In the genomic region with DNA sequence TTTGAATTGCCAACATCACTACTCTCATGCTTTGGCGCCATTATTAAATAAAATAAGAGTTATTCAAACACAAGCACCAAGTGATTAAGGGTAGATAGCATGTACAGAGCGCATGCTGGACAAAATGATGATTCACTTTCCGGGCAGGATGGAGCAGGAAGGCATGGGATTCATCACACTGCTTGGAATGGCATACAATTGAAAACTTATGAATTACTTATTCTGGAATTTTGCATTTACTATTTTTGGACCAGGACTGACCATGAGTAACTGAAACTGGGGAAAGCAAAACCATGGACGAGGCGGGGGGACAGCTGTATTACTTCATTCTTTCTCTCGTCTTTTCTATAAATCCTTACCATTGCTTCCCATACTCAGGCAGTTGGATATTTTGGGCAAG, we compare ENCODE assay signal across 17 cellular contexts. TPM values are rescaled to one million over a fixed set of nuclear protein-coding genes. Genes with fewer than 3 reads are reported as not detected.
DNase-seq lines count a peak whose midpoint lies in the region; ATAC-seq and TF ChIP-seq lines count a peak whose summit lies in the region.
"Had no signal": no experiment of that assay in that cellular context is flagged by ENCODE, and none has a peak within 500 bp of the region (broad histone marks: within the 10 kb centered on the region; RNA-seq: fewer than 3 reads in every experiment).

No MANE protein-coding gene starts in this region.

- 7% methylated on average over 6 of the region's 6 CpGs for WGBS in SK-N-SH (ENCODE audit: low lambda C conversion rate)

- H2AFZ ChIP-seq in SK-N-SH (ENCODE audit: low read depth), result no peak overlapping the region

- H3K27ac ChIP-seq in SK-N-SH (ENCODE audit: low read depth in 2 of 2, low read length in 1 of 2), result peak overlapping the region; percentile 93 to 100
- H3K27ac ChIP-seq: ascending aorta, KMS-11 had no signal

- peak overlapping the region; percentile 74 for H3K4me2 ChIP-seq in SK-N-SH
- H3K4me2 ChIP-seq: KMS-11 had no signal

- TF ChIP-seq POLR2A in GM18505 (IDR thresholded peaks at IDR 0.05; ENCODE audit: borderline replicate concordance, extremely low read depth, insufficient read depth, insufficient read length), result no peak

- ATAC-seq in GM18505 (IDR thresholded peaks at IDR 0.05; ENCODE audit: unreplicated experiment), result no peak
- no peak for ATAC-seq in stimulated activated naive CD8-positive, alpha-beta T cell treated with anti-CD3 and anti-CD28 coated beads, Interleukin-15, Interleukin-2, amounts not matched to agents 100 U/mL and 50 U/mL, for 24 hours

- DNase-seq in GM04504 (ENCODE audit: low read depth) (peak; percentile 81), SK-N-SH (no peak), fibroblast of gingiva (ENCODE audit: low read depth) (peak; percentile 90), retinal pigment epithelial cell (ENCODE audit: low read depth) (peak; percentile 64), occipital lobe (lab: John Stamatoyannopoulos, UW) (no peak), GOT3 (lab: John Stamatoyannopoulos, UW) (no peak)
- DNase-seq in stimulated activated naive CD8-positive, alpha-beta T cell treated with anti-CD3 and anti-CD28 coated beads, Interleukin-15, Interleukin-2, amounts not matched to agents 100 U/mL and 50 U/mL, for 24 hours, result no peak
- DNase-seq: activated T-cell treated with anti-CD3 and anti-CD28 coated beads, Interleukin-2, amount 50 U/mL, for 48 hours; Calu3; H9; immature natural killer cell; naive B cell; NCI-H2029; small intestine had no signal

- no peaks in the 10 kb centered on the region for H4K20me1 ChIP-seq in SK-N-SH (ENCODE audit: insufficient read depth)

- TF ChIP-seq RAD21 in SK-N-SH (IDR thresholded peaks at IDR 0.05; ENCODE audit: low read length), result no peak

- POLR2A ChIA-PET in SK-N-SH (lab: Yijun Ruan, JAX), result no interaction called here

- H3K27me3 ChIP-seq in SK-N-SH (ENCODE audit: insufficient read depth), result no peaks in the 10 kb centered on the region
- H3K27me3 ChIP-seq: ascending aorta had no signal

- peak overlapping the region; percentile 83 for H3K9ac ChIP-seq in SK-N-SH
- H3K9ac ChIP-seq: KMS-11 had no signal

- CTCF ChIA-PET in SK-N-SH (lab: Yijun Ruan, JAX), result no interaction called here

- H3K4me3 ChIP-seq in SK-N-SH (ENCODE audit: low read depth in 2 of 2, low read length in 1 of 2), result peak overlapping the region; percentile 0 to 39; a peak in 2 of 4 replicates
- no peak overlapping the region for H3K4me3 ChIP-seq in retinal pigment epithelial cell (ENCODE audit: low read length)
- H3K4me3 ChIP-seq: ascending aorta had no signal

- no peaks in the 10 kb centered on the region for H3K9me3 ChIP-seq in SK-N-SH
- H3K9me3 ChIP-seq: ascending aorta had no signal

- peaks cover 0 to 56% of the 10 kb centered on the region in 2 experiments; a peak in 3 of 4 replicates for H3K4me1 ChIP-seq in SK-N-SH (ENCODE audit: control insufficient read depth in 1 of 2, insufficient read depth in 2 of 2, low read depth in 1 of 2, low read length in 1 of 2)
- H3K4me1 ChIP-seq: ascending aorta had no signal

- H3K9me2 ChIP-seq in SK-N-SH, result no peaks in the 10 kb centered on the region

- peaks cover 77% of the 10 kb centered on the region for H3F3A ChIP-seq in SK-N-SH (replicated peaks; ENCODE audit: insufficient read depth)

- TF ChIP-seq CTCF in SK-N-SH (IDR thresholded peaks at IDR 0.05) (no peak), retinal pigment epithelial cell (conservative IDR thresholded peaks at IDR 0.05; ENCODE audit: low read depth, low read length) (no peak)

- peak; percentile 77 to 99 for TF ChIP-seq EP300 in SK-N-SH (IDR thresholded peaks at IDR 0.05; ENCODE audit: borderline replicate concordance in 1 of 2, low read depth in 1 of 2, low read length in 1 of 2)

- peaks cover 6% of the 10 kb centered on the region; the same call in 1 of the 2 replicates for H3K79me2 ChIP-seq in SK-N-SH (ENCODE audit: insufficient read depth)

- no peaks in the 10 kb centered on the region for H3K36me3 ChIP-seq in SK-N-SH (replicated peaks in 1 of 2; ENCODE audit: control insufficient read depth in 1 of 2, insufficient read depth in 2 of 2, low read length in 1 of 2)
- H3K36me3 ChIP-seq: ascending aorta had no signal

TF ChIP-seq in SK-N-SH, 30 proteins besides CTCF, POLR2A, EP300 and RAD21 (continues in another document):
- TF ChIP-seq EZH2phosphoT487 (IDR thresholded peaks at IDR 0.05; ENCODE audit: borderline replicate concordance, low read depth), result no peak
- TF ChIP-seq NRF1 (IDR thresholded peaks at IDR 0.05; ENCODE audit: low read depth, low read length), result no peak
- TF ChIP-seq YY1 (IDR thresholded peaks at IDR 0.05; ENCODE audit: low read depth), result peak; percentile 69; the same call in 1 of the 2 replicates
- peak; percentile 97 for TF ChIP-seq JUND (IDR thresholded peaks at IDR 0.05)
- TF ChIP-seq MXI1 (IDR thresholded peaks at IDR 0.05; ENCODE audit: low read depth, low read length), result no peak
- TF ChIP-seq GABPA (IDR thresholded peaks at IDR 0.05; ENCODE audit: low read depth), result no peak
- peak; percentile 100 for TF ChIP-seq MEF2A (IDR thresholded peaks at IDR 0.05; ENCODE audit: borderline replicate concordance, low read depth)
- TF ChIP-seq ZBTB33 (IDR thresholded peaks at IDR 0.05; ENCODE audit: borderline replicate concordance, low read depth), result peak; percentile 83
- peak; percentile 96 for TF ChIP-seq FOSL2 (IDR thresholded peaks at IDR 0.05; ENCODE audit: borderline replicate concordance, low read depth)
- TF ChIP-seq PBX3 (IDR thresholded peaks at IDR 0.05), result peak; percentile 96
- peak; percentile 44; the same call in 1 of the 2 replicates for TF ChIP-seq SIN3A (IDR thresholded peaks at IDR 0.05; ENCODE audit: borderline replicate concordance, low read depth, low read length)
- TF ChIP-seq, protein P1, sequence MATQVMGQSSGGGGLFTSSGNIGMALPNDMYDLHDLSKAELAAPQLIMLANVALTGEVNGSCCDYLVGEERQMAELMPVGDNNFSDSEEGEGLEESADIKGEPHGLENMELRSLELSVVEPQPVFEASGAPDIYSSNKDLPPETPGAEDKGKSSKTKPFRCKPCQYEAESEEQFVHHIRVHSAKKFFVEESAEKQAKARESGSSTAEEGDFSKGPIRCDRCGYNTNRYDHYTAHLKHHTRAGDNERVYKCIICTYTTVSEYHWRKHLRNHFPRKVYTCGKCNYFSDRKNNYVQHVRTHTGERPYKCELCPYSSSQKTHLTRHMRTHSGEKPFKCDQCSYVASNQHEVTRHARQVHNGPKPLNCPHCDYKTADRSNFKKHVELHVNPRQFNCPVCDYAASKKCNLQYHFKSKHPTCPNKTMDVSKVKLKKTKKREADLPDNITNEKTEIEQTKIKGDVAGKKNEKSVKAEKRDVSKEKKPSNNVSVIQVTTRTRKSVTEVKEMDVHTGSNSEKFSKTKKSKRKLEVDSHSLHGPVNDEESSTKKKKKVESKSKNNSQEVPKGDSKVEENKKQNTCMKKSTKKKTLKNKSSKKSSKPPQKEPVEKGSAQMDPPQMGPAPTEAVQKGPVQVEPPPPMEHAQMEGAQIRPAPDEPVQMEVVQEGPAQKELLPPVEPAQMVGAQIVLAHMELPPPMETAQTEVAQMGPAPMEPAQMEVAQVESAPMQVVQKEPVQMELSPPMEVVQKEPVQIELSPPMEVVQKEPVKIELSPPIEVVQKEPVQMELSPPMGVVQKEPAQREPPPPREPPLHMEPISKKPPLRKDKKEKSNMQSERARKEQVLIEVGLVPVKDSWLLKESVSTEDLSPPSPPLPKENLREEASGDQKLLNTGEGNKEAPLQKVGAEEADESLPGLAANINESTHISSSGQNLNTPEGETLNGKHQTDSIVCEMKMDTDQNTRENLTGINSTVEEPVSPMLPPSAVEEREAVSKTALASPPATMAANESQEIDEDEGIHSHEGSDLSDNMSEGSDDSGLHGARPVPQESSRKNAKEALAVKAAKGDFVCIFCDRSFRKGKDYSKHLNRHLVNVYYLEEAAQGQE (IDR thresholded peaks at IDR 0.05; ENCODE audit: low read depth, low read length), result peak; percentile 73; the same call in 1 of the 2 replicates
- TF ChIP-seq, protein P2, sequence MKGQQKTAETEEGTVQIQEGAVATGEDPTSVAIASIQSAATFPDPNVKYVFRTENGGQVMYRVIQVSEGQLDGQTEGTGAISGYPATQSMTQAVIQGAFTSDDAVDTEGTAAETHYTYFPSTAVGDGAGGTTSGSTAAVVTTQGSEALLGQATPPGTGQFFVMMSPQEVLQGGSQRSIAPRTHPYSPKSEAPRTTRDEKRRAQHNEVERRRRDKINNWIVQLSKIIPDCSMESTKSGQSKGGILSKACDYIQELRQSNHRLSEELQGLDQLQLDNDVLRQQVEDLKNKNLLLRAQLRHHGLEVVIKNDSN (IDR thresholded peaks at IDR 0.05; ENCODE audit: borderline replicate concordance, low read depth), result no peak; the same call in 1 of the 2 replicates

RNA-seq across cellular contexts. Expression of gene FGF5, which starts 28.5 kb away (rescaled TPM):
- 17.7 and 22.8 TPM in 2 replicates for polyA plus RNA-seq in SK-N-SH (2012; rRNA removed)
- 30.6 and 32.6 TPM in 2 replicates for polyA plus RNA-seq in SK-N-SH (2012; cell fraction: cytosol; rRNA removed)
- 15.2 and 20.5 TPM in 2 replicates for polyA plus RNA-seq in SK-N-SH (2012; cell fraction: nucleus; rRNA removed)
- total RNA-seq in occipital lobe, result 1.6 TPM
- total RNA-seq: ascending aorta, H9 had no signal
- polyA plus RNA-seq: immature natural killer cell had no signal

RNA-seq across cellular contexts. Expression of gene PRDM8, which starts 40.7 kb away (rescaled TPM):
- polyA plus RNA-seq in SK-N-SH (2012; rRNA removed), result 3.5 and 3.7 TPM in 2 replicates
- 2.3 and 2.6 TPM in 2 replicates for polyA plus RNA-seq in SK-N-SH (2012; cell fraction: cytosol; rRNA removed)
- polyA plus RNA-seq in SK-N-SH (2012; cell fraction: nucleus; rRNA removed), result 10.2 and 11.7 TPM in 2 replicates
- 24.6 TPM for total RNA-seq in occipital lobe
- total RNA-seq: ascending aorta, H9 had no signal

Comparison
In these comparisons a context has a peak if more than half of its experiments do, and no peak if none do; other contexts are left out.
1. DNase-seq: peak in GM04504 (single experiment), fibroblast of gingiva (single experiment) and retinal pigment epithelial cell (single experiment); none in SK-N-SH (single experiment), occipital lobe (single experiment), stimulated activated naive CD8-positive, alpha-beta T cell treated with anti-CD3 and anti-CD28 coated beads, Interleukin-15, Interleukin-2, amounts not matched to agents 100 U/mL and 50 U/mL, for 24 hours (single experiment) and GOT3 (single experiment).